In genomic region chr19:4449022-4449825, GRCh38 we compare ENCODE assay signal across 12 cellular contexts. TPM values are rescaled to one million over a fixed set of nuclear protein-coding genes. Genes with fewer than 3 reads are reported as not detected.
DNase-seq lines count a peak whose midpoint lies in the region; ATAC-seq and TF ChIP-seq lines count a peak whose summit lies in the region.
"Had no signal": no experiment of that assay in that cellular context is flagged by ENCODE, and none has a peak within 500 bp of the region (broad histone marks: within the 10 kb centered on the region; RNA-seq: fewer than 3 reads in every experiment).

No MANE protein-coding gene starts in this region.

- no peaks in the 10 kb centered on the region for H3K27me3 ChIP-seq in heart left ventricle
- H3K27me3 ChIP-seq: uterus had no signal

- H3K9me3 ChIP-seq in heart left ventricle, result no peaks in the 10 kb centered on the region
- H3K9me3 ChIP-seq: uterus had no signal

- no peak overlapping the region for H3K4me3 Mint-ChIP-seq in chondrocyte (ENCODE audit: unreplicated experiment)
- H3K4me3 Mint-ChIP-seq: activated T-cell treated with anti-CD3 and anti-CD28 coated beads, Interleukin-2, amount 50 U/mL, for 72 hours; B cell had no signal

- DNase-seq in G401 (ENCODE audit: low spot score) (peak; percentile 91), astrocyte of the cerebellum (ENCODE audit: low read depth) (peak; percentile 22), heart left ventricle (peak; percentile 76 to 93 (median 82)), posterior vena cava (ENCODE audit: low spot score) (peak; percentile 90), chondrocyte (ENCODE audit: low spot score) (no peak), DMS53 (lab: John Stamatoyannopoulos, UW) (no peak)
- DNase-seq in activated CD4-positive, alpha-beta T cell treated with anti-CD3 and anti-CD28 coated beads for 48 hours, result no peak
- DNase-seq: activated T-cell treated with anti-CD3 and anti-CD28 coated beads, Interleukin-2, amount 50 U/mL, for 72 hours; cortex of kidney had no signal

- H3K4me1 ChIP-seq in heart left ventricle, result peaks cover 0 to 15% (median 4%) of the 10 kb centered on the region in 12 donors
- H3K4me1 ChIP-seq: uterus had no signal

- no peak for TF ChIP-seq CTCF in astrocyte of the cerebellum (IDR thresholded peaks at IDR 0.05; ENCODE audit: low read depth, low read length, missing control alignments)
- peak in 7 of 12 donors; percentile 9 to 34 (median 22) for TF ChIP-seq CTCF in heart left ventricle (IDR thresholded peaks at IDR 0.05)
- TF ChIP-seq CTCF in chondrocyte (IDR thresholded peaks at IDR 0.05), result no peak

- H3K4me3 ChIP-seq in astrocyte of the cerebellum (ENCODE audit: low read depth, low read length), result no peak overlapping the region
- no peak overlapping the region for H3K4me3 ChIP-seq in heart left ventricle
- H3K4me3 ChIP-seq: uterus had no signal

- intact Hi-C loops in heart left ventricle (cut with DNase I) (no loop called here), posterior vena cava (cut with DNase I) (no loop called here)

- ATAC-seq in heart left ventricle (peak; percentile 91 to 93 (median 92)), HG02588 (IDR thresholded peaks at IDR 0.05; ENCODE audit: unreplicated experiment) (no peak)
- ATAC-seq: activated T-cell treated with anti-CD3 and anti-CD28 coated beads, Interleukin-2, amount 50 U/mL, for 72 hours had no signal

- H3K36me3 ChIP-seq in heart left ventricle, result peaks cover 0 to 100% (median 95%) of the 10 kb centered on the region in 9 donors
- H3K36me3 ChIP-seq: uterus had no signal

- 67 to 77% (median 71%) methylated on average over 22 to 27 of the region's 27 CpGs for WGBS in heart left ventricle, 4 donors

- no peaks in the 10 kb centered on the region for H3K4me1 Mint-ChIP-seq in chondrocyte (ENCODE audit: low read depth)
- H3K4me1 Mint-ChIP-seq: B cell had no signal

- H3K27ac ChIP-seq in heart left ventricle, result peak overlapping the region in 9 of 12 donors; percentile 8 to 79 (median 61)

- in situ Hi-C loops in G401 (cut with HindIII; ENCODE audit: low sequenced_read_pairs), result no loop called here
- in situ Hi-C loops in astrocyte of the cerebellum (cut with HindIII; ENCODE audit: low sequenced_read_pairs), result no loop called here

- no peaks in the 10 kb centered on the region for H3K27me3 Mint-ChIP-seq in chondrocyte (ENCODE audit: low read depth)
- H3K27me3 Mint-ChIP-seq: B cell had no signal

- TF ChIP-seq POLR2A in heart left ventricle (IDR thresholded peaks at IDR 0.05), result no peak

- H3K27ac Mint-ChIP-seq in chondrocyte (ENCODE audit: unreplicated experiment), result no peak overlapping the region
- H3K27ac Mint-ChIP-seq: B cell had no signal

- H3K9me3 Mint-ChIP-seq in chondrocyte (ENCODE audit: low read depth), result no peaks in the 10 kb centered on the region
- H3K9me3 Mint-ChIP-seq: activated T-cell treated with anti-CD3 and anti-CD28 coated beads, Interleukin-2, amount 50 U/mL, for 72 hours had no signal

- H3K36me3 Mint-ChIP-seq in chondrocyte (ENCODE audit: low read depth), result peaks cover 18% of the 10 kb centered on the region

RNA-seq across cellular contexts. Expression of gene UBXN6, which starts 8.4 kb away (rescaled TPM):
- 59.6 and 72.8 TPM in 2 replicates for total RNA-seq in G401 (2014; rRNA removed; shearing (Covaris generic))
- 100 to 1,000 TPM in 6 of 9 donors, 10 to 100 TPM in 3; 75.1 to 128 (median 109) TPM for total RNA-seq in heart left ventricle
- polyA plus RNA-seq in heart left ventricle, result 100 to 1,000 TPM; 127 to 137 TPM
- total RNA-seq in posterior vena cava, result 10 to 100 TPM; 85.1 to 85.5 TPM
- 83.7 to 90.2 TPM (median 86.9 TPM) in 3 replicates for total RNA-seq in chondrocyte

RNA-seq across cellular contexts. Expression of gene HDGFL2, which starts 22.9 kb away (rescaled TPM):
- 86.6 and 106 TPM in 2 replicates for total RNA-seq in G401 (2014; rRNA removed; shearing (Covaris generic))
- 100 to 1,000 TPM in 1 of 9 donors, 10 to 100 TPM in 8; 20.8 to 235 (median 29.9) TPM for total RNA-seq in heart left ventricle
- polyA plus RNA-seq in heart left ventricle, result 10 to 100 TPM; 30.7 to 38.9 TPM
- total RNA-seq in posterior vena cava, result 10 to 100 TPM; 24.6 to 28.1 TPM
- total RNA-seq in chondrocyte, result 50.0 to 66.5 TPM (median 51.7 TPM) in 3 replicates

RNA-seq across cellular contexts. Expression of gene CHAF1A, which starts 46.8 kb away (rescaled TPM):
- total RNA-seq in G401 (2014; rRNA removed; shearing (Covaris generic)), result 39.4 and 46.0 TPM in 2 replicates
- total RNA-seq in heart left ventricle, result 10 to 100 TPM in 1 of 9 donors, 1 to 10 TPM in 8; 3.0 to 10.7 (median 5.5) TPM
- 1 to 10 TPM; 2.9 to 5.6 TPM for polyA plus RNA-seq in heart left ventricle
- total RNA-seq in posterior vena cava, result 1 to 10 TPM; 6.0 to 9.5 TPM
- total RNA-seq in chondrocyte, result 6.6 to 20.5 TPM (median 7.1 TPM) in 3 replicates

RNA-seq across cellular contexts. Expression of gene SH3GL1, which starts 48.9 kb away (rescaled TPM):
- total RNA-seq in G401 (2014; rRNA removed; shearing (Covaris generic)), result 95.8 and 109 TPM in 2 replicates
- 10 to 100 TPM; 14.4 to 43.6 (median 22.2) TPM for total RNA-seq in heart left ventricle
- polyA plus RNA-seq in heart left ventricle, result 10 to 100 TPM; 17.3 to 43.3 TPM
- 10 to 100 TPM; 77.5 to 88.8 TPM for total RNA-seq in posterior vena cava
- 96.3 to 103 TPM (median 96.6 TPM) in 3 replicates for total RNA-seq in chondrocyte

Comparison
In these comparisons a context has a peak if more than half of its experiments do, and no peak if none do; other contexts are left out.
1. DNase-seq: peak in G401 (single experiment), astrocyte of the cerebellum (single experiment), heart left ventricle (5 of 5) and posterior vena cava (single experiment); none in activated CD4-positive, alpha-beta T cell treated with anti-CD3 and anti-CD28 coated beads for 48 hours (single experiment), chondrocyte (single experiment) and DMS53 (single experiment).
2. CTCF ChIP-seq: peak in heart left ventricle (7 of 12); none in astrocyte of the cerebellum (single experiment) and chondrocyte (single experiment).